In genomic region chr7:121157341-121157751, GRCh38 we compare ENCODE assay signal across 29 cellular contexts.
"Had no signal": no experiment of that assay in that cellular context is flagged by ENCODE, and none has a peak within 500 bp of the region (broad histone marks: within the 10 kb centered on the region; RNA-seq: fewer than 3 reads in every experiment).

No MANE protein-coding gene starts in this region.

- H3K27me3 ChIP-seq: brain microvascular endothelial cell, esophagus muscularis mucosa, foreskin keratinocyte, gastrocnemius medialis had no signal

- FAIRE-seq: astrocyte, bronchial epithelial cell, colon had no signal

- H3K9me3 ChIP-seq: esophagus muscularis mucosa, gastrocnemius medialis had no signal

- H3K4me3 ChIP-seq: esophagus muscularis mucosa, gastrocnemius medialis had no signal

- ATAC-seq: activated CD4-positive, alpha-beta T cell treated with anti-CD3 and anti-CD28 coated beads for 36 hours; activated CD8-positive, alpha-beta memory T cell treated with anti-CD3 and anti-CD28 coated beads, Interleukin-2, amount 10 ng/mL, durations not matched to agents 7 days and 5 days; activated CD8-positive, alpha-beta T cell treated with anti-CD3 and anti-CD28 coated beads, Interleukin-2, amount 10 ng/mL, durations not matched to agents 7 days and 5 days; activated naive CD4-positive, alpha-beta T cell treated with anti-CD3 and anti-CD28 coated beads, Interleukin-2, amount 50 U/mL, for 72 hours; effector memory CD8-positive, alpha-beta T cell; foreskin keratinocyte had no signal

- DNase-seq: activated CD4-positive, alpha-beta memory T cell treated with anti-CD3 and anti-CD28 coated beads for 36 hours; activated CD4-positive, alpha-beta T cell treated with anti-CD3 and anti-CD28 coated beads for 36 hours; activated CD4-positive, alpha-beta T cell treated with anti-CD3 and anti-CD28 coated beads, Interleukin-2, amount 10 ng/mL, durations not matched to agents 24 days and 14 days; activated CD4-positive, CD25-positive, alpha-beta regulatory T cell; activated CD4-positive, CD25-positive, alpha-beta regulatory T cell treated with anti-CD3 and anti-CD28 coated beads, Interleukin-2, amount 50 U/mL, for 72 hours; activated CD8-positive, alpha-beta memory T cell treated with anti-CD3 and anti-CD28 coated beads, Interleukin-2, amount 10 ng/mL, durations not matched to agents 7 days and 5 days; activated CD8-positive, alpha-beta memory T cell treated with anti-CD3 and anti-CD28 coated beads, Interleukin-2, amount 50 U/mL, for 4 hours; activated CD8-positive, alpha-beta T cell treated with anti-CD3 and anti-CD28 coated beads, Interleukin-2, amount 10 ng/mL, durations not matched to agents 7 days and 5 days; activated effector memory CD4-positive, alpha-beta T cell treated with anti-CD3 and anti-CD28 coated beads, Interleukin-2, amount 50 U/mL, for 16 hours; activated naive CD4-positive, alpha-beta T cell; activated naive CD4-positive, alpha-beta T cell treated with anti-CD3 and anti-CD28 coated beads, Interleukin-2, amount 10 ng/mL, durations not matched to agents 7 days and 5 days; activated naive CD8-positive, alpha-beta T cell treated with anti-CD3 and anti-CD28 coated beads, Interleukin-2, amount 10 ng/mL, durations not matched to agents 7 days and 5 days; activated T-cell treated with anti-CD3 and anti-CD28 coated beads, Interleukin-2, amount 50 U/mL, for 1 hour; activated T-cell treated with anti-CD3 and anti-CD28 coated beads, Interleukin-2, amount 50 U/mL, for 48 hours; amniotic stem cell; anterior cingulate cortex; brain microvascular endothelial cell; cortex of kidney; dermis blood vessel endothelial cell; effector CD4-positive, alpha-beta T cell; effector memory CD8-positive, alpha-beta T cell; foreskin keratinocyte; gastrocnemius medialis; T-helper 2 cell had no signal

- H3K36me3 ChIP-seq: brain microvascular endothelial cell, esophagus muscularis mucosa had no signal

- H3K27ac ChIP-seq: brain microvascular endothelial cell, esophagus muscularis mucosa, foreskin keratinocyte, gastrocnemius medialis had no signal

- H3K4me1 ChIP-seq: esophagus muscularis mucosa, foreskin keratinocyte, gastrocnemius medialis had no signal
